In the genomic region with DNA sequence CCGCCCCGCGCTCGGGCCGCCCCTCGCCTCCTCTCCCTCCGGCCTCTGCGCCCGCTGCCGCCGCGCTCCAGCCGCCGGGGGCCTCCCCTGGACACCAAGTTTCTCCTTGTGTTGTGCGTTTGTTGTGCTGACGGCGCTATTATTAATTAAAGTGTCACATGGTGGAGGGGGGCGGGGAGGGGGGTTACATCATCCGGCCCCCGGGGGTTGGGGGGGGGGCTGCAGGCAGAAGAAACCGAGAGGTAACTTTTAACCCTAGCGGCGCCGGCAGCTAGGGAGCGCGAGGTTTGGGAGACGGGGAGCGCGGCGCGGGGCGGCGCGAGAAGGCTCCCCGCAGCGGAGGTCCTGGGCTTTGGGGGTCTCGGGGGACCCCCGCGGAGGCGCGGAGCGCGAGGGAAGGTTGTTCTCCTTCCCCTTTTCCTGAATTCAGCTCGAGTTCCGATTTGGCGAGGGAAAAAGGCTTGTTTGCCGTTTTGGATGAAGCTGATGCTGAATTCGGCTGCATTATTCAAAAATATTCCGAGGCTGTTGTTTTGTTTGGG, we compare ENCODE assay signal across 9 cellular contexts. TPM values are rescaled to one million over a fixed set of nuclear protein-coding genes. Genes with fewer than 3 reads are reported as not detected.
DNase-seq lines count a peak whose midpoint lies in the region; ATAC-seq lines count a peak whose summit lies in the region.
"Had no signal": no experiment of that assay in that cellular context is flagged by ENCODE, and none has a peak within 500 bp of the region (broad histone marks: within the 10 kb centered on the region; RNA-seq: fewer than 3 reads in every experiment).

Gene HRK, minus strand, starts transcription at position 117 of the 542 bp plus-strand sequence. CDS start 134 bp downstream, outside the sequence.

- H4K8ac ChIP-seq in mesenchymal stem cell (ENCODE audit: low read length), result no peak within 1 kb of the TSS

- no peak within 1 kb of the TSS for H3K18ac ChIP-seq in mesenchymal stem cell (ENCODE audit: low read depth in 1 of 2, low read length in 2 of 2)

- peaks cover 32% of the 10 kb centered on the region for H3K4me1 Mint-ChIP-seq in activated T-cell treated with anti-CD3 and anti-CD28 coated beads, Interleukin-2, amount 50 U/mL, for 4 hours (ENCODE audit: low read depth)

- peaks cover 70% of the 10 kb centered on the region for H3K27me3 ChIP-seq in HUES48 (ENCODE audit: control insufficient read depth, insufficient read depth, low read length)
- H3K27me3 ChIP-seq in mesenchymal stem cell (ENCODE audit: control insufficient read depth in 1 of 2, insufficient read depth in 1 of 2, low read length in 2 of 2), result peaks cover 61 to 79% of the 10 kb centered on the region in 2 experiments

- H3K79me1 ChIP-seq in mesenchymal stem cell (replicated peaks; ENCODE audit: low read length, poor library complexity, severe bottlenecking), result no peaks in the 10 kb centered on the region

- ATAC-seq in activated T-cell treated with anti-CD3 and anti-CD28 coated beads, Interleukin-2, amount 50 U/mL, for 4 hours, result peak; percentile 17 to 23
- no peak for ATAC-seq in HG03280 (IDR thresholded peaks at IDR 0.05; ENCODE audit: unreplicated experiment)
- no peak for ATAC-seq in GM21515 (IDR thresholded peaks at IDR 0.05; ENCODE audit: unreplicated experiment)
- ATAC-seq in HG03097 (IDR thresholded peaks at IDR 0.05; ENCODE audit: low FRiP score, unreplicated experiment), result no peak

- H3K9me3 Mint-ChIP-seq in activated T-cell treated with anti-CD3 and anti-CD28 coated beads, Interleukin-2, amount 50 U/mL, for 4 hours, result no peaks in the 10 kb centered on the region

- H2BK5ac ChIP-seq in mesenchymal stem cell (ENCODE audit: low read depth, low read length, poor library complexity, severe bottlenecking), result no peak within 1 kb of the TSS

- no peak within 1 kb of the TSS for H4K91ac ChIP-seq in mesenchymal stem cell (ENCODE audit: low read length)

- no peak within 1 kb of the TSS for H2BK120ac ChIP-seq in mesenchymal stem cell (ENCODE audit: low read depth, low read length)

- H3K14ac ChIP-seq in mesenchymal stem cell (ENCODE audit: low read length in 2 of 2), result no peak within 1 kb of the TSS

- no peak within 1 kb of the TSS for H2AFZ ChIP-seq in mesenchymal stem cell (ENCODE audit: low read depth, low read length)

- no peak within 1 kb of the TSS for H3K4ac ChIP-seq in mesenchymal stem cell (ENCODE audit: low read depth in 1 of 2, low read length in 2 of 2)

- H3K4me3 Mint-ChIP-seq in activated T-cell treated with anti-CD3 and anti-CD28 coated beads, Interleukin-2, amount 50 U/mL, for 4 hours, result peak within 1 kb of the TSS; percentile 81

- H3K27me3 Mint-ChIP-seq in activated T-cell treated with anti-CD3 and anti-CD28 coated beads, Interleukin-2, amount 50 U/mL, for 4 hours (ENCODE audit: low read depth), result peaks cover 65% of the 10 kb centered on the region

- H3K4me3 ChIP-seq in HUES48 (ENCODE audit: low read depth, low read length) (peak within 1 kb of the TSS; percentile 78), mesenchymal stem cell (ENCODE audit: insufficient read depth in 1 of 2, low read depth in 1 of 2, low read length in 2 of 2) (peak within 1 kb of the TSS; percentile 34 to 60)

- H3K36me3 Mint-ChIP-seq in activated T-cell treated with anti-CD3 and anti-CD28 coated beads, Interleukin-2, amount 50 U/mL, for 4 hours (ENCODE audit: insufficient read depth), result no peaks in the 10 kb centered on the region

- no peaks in the 10 kb centered on the region for H3K36me3 ChIP-seq in HUES48 (ENCODE audit: control insufficient read depth, insufficient read depth, low read length)
- H3K36me3 ChIP-seq in mesenchymal stem cell (ENCODE audit: control insufficient read depth in 1 of 2, insufficient read depth in 2 of 2, low read depth in 1 of 2, low read length in 2 of 2), result no peaks in the 10 kb centered on the region

- H3K9ac ChIP-seq in HUES48 (ENCODE audit: low read depth, low read length) (peak within 1 kb of the TSS; percentile 70; the same call in 1 of the 2 replicates), mesenchymal stem cell (ENCODE audit: low read length) (peak within 1 kb of the TSS; percentile 68)

- H2BK12ac ChIP-seq in mesenchymal stem cell (ENCODE audit: low read length in 2 of 2), result no peak within 1 kb of the TSS

- no peak within 1 kb of the TSS for H3K23ac ChIP-seq in mesenchymal stem cell (ENCODE audit: low read length in 2 of 2)

- no peak within 1 kb of the TSS for H2AK5ac ChIP-seq in mesenchymal stem cell (ENCODE audit: low read length, severe bottlenecking)

- H3K9me3 ChIP-seq in HUES48 (ENCODE audit: control insufficient read depth, insufficient read depth, low read length) (no peaks in the 10 kb centered on the region), mesenchymal stem cell (ENCODE audit: control insufficient read depth, low read length) (no peaks in the 10 kb centered on the region)

- peak within 1 kb of the TSS; percentile 87 for H3K4me2 ChIP-seq in mesenchymal stem cell (ENCODE audit: low read length, poor library complexity, severe bottlenecking)

- H2BK15ac ChIP-seq in mesenchymal stem cell (ENCODE audit: low read depth, poor library complexity, severe bottlenecking), result no peak within 1 kb of the TSS

- no peak within 1 kb of the TSS for H3K27ac ChIP-seq in HUES48 (ENCODE audit: low read depth, low read length)
- no peak within 1 kb of the TSS for H3K27ac ChIP-seq in mesenchymal stem cell (ENCODE audit: low read length, poor library complexity, severe bottlenecking)

- H3K4me1 ChIP-seq in HUES48 (ENCODE audit: control insufficient read depth, insufficient read depth, low read length) (peaks cover 26% of the 10 kb centered on the region), mesenchymal stem cell (ENCODE audit: control insufficient read depth, insufficient read depth, low read depth, low read length) (peaks cover 29% of the 10 kb centered on the region)

- 3% methylated on average over 44 of the region's 49 CpGs for WGBS in mesenchymal stem cell

- DNase-seq in NCI-H1417 (lab: John Stamatoyannopoulos, UW), result peak in 2 of 3 experiments; percentile 42 to 88
- no peak for DNase-seq in NCI-H1417 treated with DMSO at 0.1 percent for 48 hours (lab: John Stamatoyannopoulos, UW)
- DNase-seq in activated T-cell treated with anti-CD3 and anti-CD28 coated beads, Interleukin-2, amount 50 U/mL, for 4 hours, result no peak
- DNase-seq in mesenchymal stem cell, result no peak

RNA-seq across cellular contexts. Expression of gene HRK, which starts in this region (rescaled TPM):
- total RNA-seq in activated T-cell treated with anti-CD3 and anti-CD28 coated beads, Interleukin-2, amount 50 U/mL, for 4 hours, result not detected
- not detected for polyA plus RNA-seq in mesenchymal stem cell (2013, experiment 1 of 2)
- not detected for polyA plus RNA-seq in mesenchymal stem cell (2013, experiment 2 of 2)
- total RNA-seq: activated CD8-positive, alpha-beta memory T cell treated with anti-CD3 and anti-CD28 coated beads for 36 hours had no signal

Comparison
In these comparisons a context has a peak if more than half of its experiments do, and no peak if none do; other contexts are left out.
1. DNase-seq: peak in NCI-H1417 (2 of 3); none in NCI-H1417 treated with DMSO at 0.1 percent for 48 hours (single experiment), activated T-cell treated with anti-CD3 and anti-CD28 coated beads, Interleukin-2, amount 50 U/mL, for 4 hours (single experiment) and mesenchymal stem cell (single experiment).
2. Peak in ATAC-seq in activated T-cell treated with anti-CD3 and anti-CD28 coated beads, Interleukin-2, amount 50 U/mL, for 4 hours; RNA of the gene not detected or under 1 TPM.